Comparison of ENCODE assay signal across 2 cellular contexts in genomic region chr9:65205853-65206252, GRCh38.
DNase-seq lines count a peak whose midpoint lies in the region; ATAC-seq, FAIRE-seq and TF ChIP-seq lines count a peak whose summit lies in the region.
"Not testable (repeated sequence)": the region's sequence is repeated elsewhere in the genome, so short reads cannot be mapped to it uniquely, and the experiment has no call there.

No MANE protein-coding gene starts in this region.

- not testable (repeated sequence) for TF ChIP-seq RAD21 in A549 (conservative IDR thresholded peaks at IDR 0.05 in 1 of 2, IDR thresholded peaks at IDR 0.05 in 1 of 2)

- not testable (repeated sequence) for TF ChIP-seq CTCF in A549 (IDR thresholded peaks at IDR 0.05); HEK293 (tag by site-specific recombination; IDR thresholded peaks at IDR 0.05)

- ATAC-seq in A549 = not testable (repeated sequence)

- H3K4me3 ChIP-seq in A549; HEK293 (ENCODE audit: low read depth, low read length): not testable (repeated sequence)

- DNase-seq in A549 (ENCODE audit: low read depth in 1 of 2, low spot score in 1 of 2) = not testable (repeated sequence)

- not testable (repeated sequence) for TF ChIP-seq POLR2A in A549 (IDR thresholded peaks at IDR 0.05; ENCODE audit: low read length)

- not testable (repeated sequence) for H3K9me3 ChIP-seq in A549; HEK293 (ENCODE audit: control insufficient read depth, insufficient read depth, low read depth, low read length)

- H3K27ac ChIP-seq in A549; HEK293 (ENCODE audit: extremely low read depth, low read depth, low read length): not testable (repeated sequence)

- H3K4me2 ChIP-seq in A549 = not testable (repeated sequence)

- POLR2A ChIA-PET in A549 (lab: Yijun Ruan, JAX); HEK293 (lab: Yijun Ruan, JAX): not testable (repeated sequence)

- no CpG with 5 or more reads among the region's 1 CpG for WGBS in A549 (ENCODE audit: missing lambda C conversion rate)

- TF ChIP-seq EP300 in A549 (IDR thresholded peaks at IDR 0.05) = not testable (repeated sequence)

- H3K36me3 ChIP-seq in HEK293 (ENCODE audit: control insufficient read depth in 2 of 2, insufficient read depth in 1 of 2, low read length in 2 of 2) = not testable (repeated sequence)

- FAIRE-seq in A549 (lab: Jason Lieb, UNC) = not testable (repeated sequence)

- CTCF ChIA-PET in A549 (lab: Yijun Ruan, JAX); HEK293 (lab: Yijun Ruan, JAX): not testable (repeated sequence)

- not testable (repeated sequence) for H3K4me1 ChIP-seq in A549; HEK293 (ENCODE audit: control insufficient read depth, insufficient read depth, low read length)

TF ChIP-seq in A549, 52 proteins besides CTCF, POLR2A, EP300 and RAD21:
- peak; percentile 70 for TF ChIP-seq ZC3H11A (IDR thresholded peaks at IDR 0.05)

TF ChIP-seq in HEK293, 187 proteins besides CTCF, POLR2A, EP300 and RAD21:
- peak; percentile 52; the same call in 1 of the 2 replicates for TF ChIP-seq ZNF518A (tag by site-specific recombination; conservative IDR thresholded peaks at IDR 0.05; ENCODE audit: low read depth)
- TF ChIP-seq ZNF394 (tag by site-specific recombination; IDR thresholded peaks at IDR 0.05; ENCODE audit: borderline replicate concordance) = peak; percentile 31; the same call in 1 of the 2 replicates
- peak; percentile 32 for TF ChIP-seq ZNF426 (tag by site-specific recombination; IDR thresholded peaks at IDR 0.05)
